In genomic region chr11:2088746-2089535, GRCh38 we compare ENCODE assay signal across 10 cellular contexts. TPM values are rescaled to one million over a fixed set of nuclear protein-coding genes. Genes with fewer than 3 reads are reported as not detected.
DNase-seq lines count a peak whose midpoint lies in the region; ATAC-seq and TF ChIP-seq lines count a peak whose summit lies in the region.
"Had no signal": no experiment of that assay in that cellular context is flagged by ENCODE, and none has a peak within 500 bp of the region (broad histone marks: within the 10 kb centered on the region; RNA-seq: fewer than 3 reads in every experiment).

No MANE protein-coding gene starts in this region.

- no peak overlapping the region for H3K27ac Mint-ChIP-seq in HFFc6
- H3K27ac Mint-ChIP-seq in progenitor cell of endocrine pancreas, result no peak overlapping the region

- no peak overlapping the region for H3K27ac ChIP-seq in brain microvascular endothelial cell

- no peak for ATAC-seq in GM19397 (IDR thresholded peaks at IDR 0.05; ENCODE audit: unreplicated experiment)

- H3K4me3 Mint-ChIP-seq in HFFc6 (no peak overlapping the region), progenitor cell of endocrine pancreas (ENCODE audit: low read depth) (no peak overlapping the region)
- H3K4me3 Mint-ChIP-seq: activated T-cell treated with anti-CD3 and anti-CD28 coated beads, Interleukin-2, amount 50 U/mL, for 4 hours; central memory CD8-positive, alpha-beta T cell had no signal

- TF ChIP-seq CTCF in HFFc6 (IDR thresholded peaks at IDR 0.05), result peak; percentile 39
- peak; percentile 55 for TF ChIP-seq CTCF in brain microvascular endothelial cell (IDR thresholded peaks at IDR 0.05; ENCODE audit: low read depth, low read length, missing control alignments)
- TF ChIP-seq CTCF in progenitor cell of endocrine pancreas (IDR thresholded peaks at IDR 0.05; ENCODE audit: unreplicated experiment), result peak; percentile 34

- H3K27me3 Mint-ChIP-seq in HFFc6 (ENCODE audit: insufficient read depth), result peaks cover 3% of the 10 kb centered on the region; the same call in 1 of the 2 replicates
- peaks cover 5% of the 10 kb centered on the region for H3K27me3 Mint-ChIP-seq in progenitor cell of endocrine pancreas

- peak; percentile 29 for DNase-seq in activated CD4-positive, CD25-positive, alpha-beta regulatory T cell treated with anti-CD3 and anti-CD28 coated beads, Interleukin-2, amount 50 U/mL, for 72 hours
- DNase-seq in activated CD4-positive, CD25-positive, alpha-beta regulatory T cell (lab: John Stamatoyannopoulos, UW), result no peak
- DNase-seq in HFFc6, result no peak
- no peak for DNase-seq in brain microvascular endothelial cell
- no peak for DNase-seq in progenitor cell of endocrine pancreas (ENCODE audit: low spot score, unreplicated experiment)
- no peak for DNase-seq in DMS79 treated with DMSO at 0.1 percent for 48 hours (lab: John Stamatoyannopoulos, UW)
- DNase-seq in UCSD-AML1 (lab: John Stamatoyannopoulos, UW; ENCODE audit: unreplicated experiment), result no peak
- DNase-seq: activated T-cell treated with anti-CD3 and anti-CD28 coated beads, Interleukin-2, amount 50 U/mL, for 4 hours had no signal

- H3K4me1 Mint-ChIP-seq in HFFc6 (ENCODE audit: low read depth), result no peaks in the 10 kb centered on the region
- no peaks in the 10 kb centered on the region for H3K4me1 Mint-ChIP-seq in progenitor cell of endocrine pancreas (ENCODE audit: low read depth)

- H3K27me3 ChIP-seq in brain microvascular endothelial cell (replicated peaks), result no peaks in the 10 kb centered on the region

- H3K9me3 Mint-ChIP-seq in HFFc6 (peaks cover 26% of the 10 kb centered on the region), progenitor cell of endocrine pancreas (ENCODE audit: low read depth) (peaks cover 10% of the 10 kb centered on the region)
- H3K9me3 Mint-ChIP-seq: central memory CD8-positive, alpha-beta T cell had no signal

- in situ Hi-C loops in brain microvascular endothelial cell (cut with HindIII; ENCODE audit: low pct_ligation_motif_present, low sequenced_read_pairs), result no loop called here

- no peaks in the 10 kb centered on the region for H3K36me3 ChIP-seq in brain microvascular endothelial cell (replicated peaks)

- no peak overlapping the region for H3K4me3 ChIP-seq in brain microvascular endothelial cell (ENCODE audit: low read depth, low read length)

- H3K36me3 Mint-ChIP-seq in HFFc6 (ENCODE audit: low read depth) (peaks cover 23% of the 10 kb centered on the region), progenitor cell of endocrine pancreas (ENCODE audit: insufficient read depth) (peaks cover under 1% of the 10 kb centered on the region)

RNA-seq across cellular contexts. Expression of gene IGF2, which starts 50.2 kb away (rescaled TPM):
- total RNA-seq in HFFc6 (2021; fragmentation: NEBNext Ultra II Directional; extraction: Animal tissue kit (Norgen Biotek cat#: 25700)), result 1 to 10 TPM in 5 of 6 experiments, under 1 TPM in 1; 0.90 to 2.6 (median 2.0) TPM
- 4,678 and 5,100 TPM in 2 replicates for total RNA-seq in progenitor cell of endocrine pancreas

Comparison
In these comparisons a context has a peak if more than half of its experiments do, and no peak if none do; other contexts are left out.
1. RNA of gene IGF2, which starts 50.2 kb away (total RNA-seq): 4,678 to 5,100 TPM in progenitor cell of endocrine pancreas; 0.90 to 2.6 TPM in HFFc6; every median in the first group is over 1,000 times any median in the second.
2. Peak in every context shown above with its lines, with median percentiles within 50 percentile points of each other: CTCF ChIP-seq.